21 cellular contexts compared by ENCODE assay signal in the genomic region with DNA sequence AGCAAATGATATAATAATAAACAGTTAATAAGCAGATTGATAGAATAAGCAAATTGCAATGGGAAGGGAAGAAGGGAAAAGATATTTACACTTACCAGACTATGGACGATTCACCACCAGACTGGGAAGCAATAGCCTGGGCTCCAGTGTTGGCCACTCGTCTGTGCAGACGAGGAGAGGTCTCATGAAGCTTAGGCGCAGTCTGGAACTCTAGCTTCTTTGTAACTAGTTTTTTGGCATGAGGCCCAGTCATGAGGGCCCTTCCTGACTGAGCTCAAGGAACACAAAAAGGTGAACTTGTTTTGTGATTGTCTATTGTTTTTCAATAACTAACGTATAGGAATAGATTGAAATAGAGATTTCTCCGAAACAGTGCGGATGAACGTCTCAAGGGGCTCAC.
DNase-seq lines count a peak whose midpoint lies in the region; ATAC-seq and TF ChIP-seq lines count a peak whose summit lies in the region.
"Had no signal": no experiment of that assay in that cellular context is flagged by ENCODE, and none has a peak within 500 bp of the region (broad histone marks: within the 10 kb centered on the region; RNA-seq: fewer than 3 reads in every experiment).

No MANE protein-coding gene starts in this region.

- no peak overlapping the region for H3K27ac ChIP-seq in rectal smooth muscle tissue (ENCODE audit: low read depth, low read length)
- H3K27ac ChIP-seq: epithelial cell of prostate, foreskin keratinocyte, pancreas, suprapubic skin had no signal

- no peak for ATAC-seq in omental fat pad (ENCODE audit: low FRiP score)
- ATAC-seq: activated CD4-positive, CD25-positive, alpha-beta regulatory T cell treated with anti-CD3 and anti-CD28 coated beads, Interleukin-2, amount 50 U/mL, for 24 hours; foreskin keratinocyte; left lobe of liver; pancreas had no signal

- no peaks in the 10 kb centered on the region for H3K27me3 ChIP-seq in rectal smooth muscle tissue (ENCODE audit: control insufficient read depth, insufficient read depth, low read length)
- H3K27me3 ChIP-seq: BE2C, MG63, pancreas had no signal

- H3K4me1 ChIP-seq in rectal smooth muscle tissue (ENCODE audit: control insufficient read depth, insufficient read depth, low read length): no peaks in the 10 kb centered on the region
- H3K4me1 ChIP-seq: BE2C, foreskin keratinocyte had no signal

- DNase-seq in DMS79 (lab: John Stamatoyannopoulos, UW) (peak; percentile 57), NCI-H1105 (lab: John Stamatoyannopoulos, UW) (peak; percentile 33), glomerular endothelial cell (ENCODE audit: extremely low read depth, low read depth, low spot score) (peak; percentile 34), omental fat pad (ENCODE audit: low spot score) (no peak), epidermal melanocyte (ENCODE audit: insufficient read length, low spot score) (no peak), NCI-H2029 (lab: John Stamatoyannopoulos, UW) (no peak)
- DNase-seq: activated naive CD8-positive, alpha-beta T cell treated with anti-CD3 and anti-CD28 coated beads for 36 hours; BE2C; foreskin keratinocyte; GM23248; MG63; NCI-H187; pancreas; stimulated activated CD8-positive, alpha-beta memory T cell treated with anti-CD3 and anti-CD28 coated beads, Interleukin-4, amount 100 ng/mL, for 48 hours; T-helper 2 cell had no signal

- peak overlapping the region; percentile 29 for H3K4me3 ChIP-seq in rectal smooth muscle tissue (ENCODE audit: low read length)
- H3K4me3 ChIP-seq: GM23248, MG63, pancreas, smooth muscle cell, suprapubic skin had no signal

- no peak for TF ChIP-seq CTCF in omental fat pad (IDR thresholded peaks at IDR 0.05)

- no peak overlapping the region for H3K9ac ChIP-seq in rectal smooth muscle tissue (ENCODE audit: low read length)
- H3K9ac ChIP-seq: GM23248 had no signal

- no peaks in the 10 kb centered on the region for H3K36me3 ChIP-seq in rectal smooth muscle tissue (ENCODE audit: control insufficient read depth, insufficient read depth, low read length)
- H3K36me3 ChIP-seq: BE2C, MG63, pancreas, suprapubic skin had no signal

Comparison
In these comparisons a context has a peak if more than half of its experiments do, and no peak if none do; other contexts are left out.
1. DNase-seq: peak in DMS79 (single experiment), NCI-H1105 (single experiment) and glomerular endothelial cell (single experiment); none in omental fat pad (single experiment), epidermal melanocyte (single experiment) and NCI-H2029 (single experiment).